Comparison of ENCODE assay signal across 23 cellular contexts in the genomic region with DNA sequence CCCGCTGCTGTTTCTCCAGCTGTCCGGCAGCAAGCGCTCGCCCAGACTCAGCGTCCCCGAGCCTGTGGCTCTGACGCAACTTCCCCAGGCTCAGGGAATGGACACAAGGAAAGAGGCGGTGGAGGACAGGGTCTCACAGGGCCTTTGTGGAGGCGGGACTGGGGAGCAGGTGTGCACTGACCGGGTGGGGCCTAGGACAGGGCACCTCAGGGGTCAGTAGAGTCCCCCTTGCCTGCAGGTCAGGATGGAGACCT.
"Had no signal": no experiment of that assay in that cellular context is flagged by ENCODE, and none has a peak within 500 bp of the region (broad histone marks: within the 10 kb centered on the region; RNA-seq: fewer than 3 reads in every experiment).

No MANE protein-coding gene starts in this region.

- H3K4me3 ChIP-seq: MG63, SJSA1, SK-N-MC had no signal

- DNase-seq: IMR-90; Karpas-422; KG1; MG63; NCI-H1092; NCI-H1105 treated with DMSO at 0.1 percent for 48 hours; NCI-H1417 treated with DMSO at 0.1 percent for 48 hours; NCI-H146; NCI-H1694 treated with DMSO at 0.1 percent for 48 hours; NCI-H1930; NCI-H2107; NCI-H2227 treated with DMSO at 0.1 percent for 48 hours; NCI-H446; NCI-H510A; NCI-H524 treated with DMSO at 0.1 percent for 48 hours; NCI-H69; NCI-H774; NK-92 treated with Interleukin-12 subunit alpha and Interleukin-12 subunit beta, amount 100 ng/mL, for 24 hours; PC-3; SIG-M5 had no signal

- H3K27me3 ChIP-seq: MG63 had no signal

- ATAC-seq: Panc1, PC-3 had no signal

- H3K27ac ChIP-seq: SJSA1, SK-N-MC had no signal

- H3K36me3 ChIP-seq: SJSA1 had no signal
